19 cellular contexts compared by ENCODE assay signal in genomic region chr1:68202239-68202832, GRCh38. TPM values are rescaled to one million over a fixed set of nuclear protein-coding genes. Genes with fewer than 3 reads are reported as not detected.
DNase-seq lines count a peak whose midpoint lies in the region; ATAC-seq and TF ChIP-seq lines count a peak whose summit lies in the region.
"Had no signal": no experiment of that assay in that cellular context is flagged by ENCODE, and none has a peak within 500 bp of the region (broad histone marks: within the 10 kb centered on the region; RNA-seq: fewer than 3 reads in every experiment).

No MANE protein-coding gene starts in this region.

- no peak overlapping the region for H2AFZ ChIP-seq in osteoblast (ENCODE audit: low read length)

- H4K20me1 ChIP-seq in osteoblast (ENCODE audit: insufficient read depth, low read length), result no peaks in the 10 kb centered on the region

- TF ChIP-seq POLR2A in uterus (IDR thresholded peaks at IDR 0.05), result no peak

- H3K27ac ChIP-seq in osteoblast (ENCODE audit: low read depth, low read length) (peak overlapping the region; percentile 45), uterus (no peak overlapping the region), psoas muscle (no peak overlapping the region)
- H3K27ac ChIP-seq: ovary had no signal

- H3K27me3 ChIP-seq in osteoblast (ENCODE audit: insufficient read depth, low read length) (no peaks in the 10 kb centered on the region), uterus (no peaks in the 10 kb centered on the region), psoas muscle (ENCODE audit: insufficient read depth in 3 of 3, low read length in 2 of 3) (no peaks in the 10 kb centered on the region)
- H3K27me3 ChIP-seq: BE2C, heart right ventricle, ovary, stomach had no signal

- no peak overlapping the region for H3K27ac Mint-ChIP-seq in activated naive CD8-positive, alpha-beta T cell treated with anti-CD3 and anti-CD28 coated beads, Interleukin-2, amount 50 U/mL, for 24 hours
- H3K27ac Mint-ChIP-seq: activated CD4-positive, alpha-beta T cell treated with anti-CD3 and anti-CD28 coated beads, Interleukin-2, amount 10 ng/mL, durations not matched to agents 24 days and 14 days; activated naive CD8-positive, alpha-beta T cell treated with anti-CD3 and anti-CD28 coated beads, Interleukin-2, amount 10 ng/mL, durations not matched to agents 7 days and 5 days had no signal

- H3K9me3 Mint-ChIP-seq in activated naive CD8-positive, alpha-beta T cell treated with anti-CD3 and anti-CD28 coated beads, Interleukin-2, amount 50 U/mL, for 24 hours, result no peaks in the 10 kb centered on the region
- H3K9me3 Mint-ChIP-seq: activated CD4-positive, alpha-beta T cell treated with anti-CD3 and anti-CD28 coated beads, Interleukin-2, amount 10 ng/mL, durations not matched to agents 24 days and 14 days; activated naive CD8-positive, alpha-beta T cell treated with anti-CD3 and anti-CD28 coated beads, Interleukin-2, amount 10 ng/mL, durations not matched to agents 7 days and 5 days; central memory CD8-positive, alpha-beta T cell had no signal

- no peaks in the 10 kb centered on the region for H3K27me3 Mint-ChIP-seq in activated naive CD8-positive, alpha-beta T cell treated with anti-CD3 and anti-CD28 coated beads, Interleukin-2, amount 50 U/mL, for 24 hours
- H3K27me3 Mint-ChIP-seq: activated naive CD8-positive, alpha-beta T cell treated with anti-CD3 and anti-CD28 coated beads, Interleukin-2, amount 10 ng/mL, durations not matched to agents 7 days and 5 days; central memory CD8-positive, alpha-beta T cell had no signal

- DNase-seq in Daoy (ENCODE audit: low read depth) (peak; percentile 28), NCI-H69 (lab: John Stamatoyannopoulos, UW) (peak; percentile 29), fibroblast of gingiva (ENCODE audit: low read depth) (peak; percentile 82), osteoblast (ENCODE audit: insufficient read length, low spot score, missing footprints) (no peak), uterus (no peak), psoas muscle (no peak), activated gamma-delta T cell (lab: John Stamatoyannopoulos, UW) (no peak)
- no peak for DNase-seq in activated naive CD8-positive, alpha-beta T cell treated with anti-CD3 and anti-CD28 coated beads, Interleukin-2, amount 50 U/mL, for 24 hours
- DNase-seq: activated CD4-positive, alpha-beta T cell treated with anti-CD3 and anti-CD28 coated beads, Interleukin-2, amount 10 ng/mL, durations not matched to agents 24 days and 14 days; activated naive CD8-positive, alpha-beta T cell treated with anti-CD3 and anti-CD28 coated beads, Interleukin-2, amount 10 ng/mL, durations not matched to agents 7 days and 5 days; BE2C; mucosa of descending colon; NCI-H1048; ovary; SIG-M5; stomach had no signal

- intact Hi-C loops in uterus (cut with DNase I; ENCODE audit: low total_unique reads) (no loop called here), psoas muscle (cut with DNase I) (no loop called here)

- H3K4me2 ChIP-seq in osteoblast (ENCODE audit: insufficient read depth, low read length), result peak overlapping the region; percentile 61

- H3K79me2 ChIP-seq in osteoblast (ENCODE audit: insufficient read depth, low read length), result peaks cover 64% of the 10 kb centered on the region

- TF ChIP-seq CTCF in osteoblast (IDR thresholded peaks at IDR 0.05; ENCODE audit: extremely low read depth, low read depth, low read length) (no peak), uterus (IDR thresholded peaks at IDR 0.05) (no peak), psoas muscle (IDR thresholded peaks at IDR 0.05) (no peak)

- no peaks in the 10 kb centered on the region for H3K4me1 Mint-ChIP-seq in activated naive CD8-positive, alpha-beta T cell treated with anti-CD3 and anti-CD28 coated beads, Interleukin-2, amount 50 U/mL, for 24 hours
- H3K4me1 Mint-ChIP-seq: activated CD4-positive, alpha-beta T cell treated with anti-CD3 and anti-CD28 coated beads, Interleukin-2, amount 10 ng/mL, durations not matched to agents 24 days and 14 days; activated naive CD8-positive, alpha-beta T cell treated with anti-CD3 and anti-CD28 coated beads, Interleukin-2, amount 10 ng/mL, durations not matched to agents 7 days and 5 days; central memory CD8-positive, alpha-beta T cell had no signal

- peak overlapping the region; percentile 8 for H3K4me3 ChIP-seq in osteoblast (ENCODE audit: insufficient read depth, low read length)
- no peak overlapping the region for H3K4me3 ChIP-seq in uterus
- H3K4me3 ChIP-seq in psoas muscle, result no peak overlapping the region
- H3K4me3 ChIP-seq: K562, mucosa of descending colon, ovary, stomach had no signal

- H3K4me1 ChIP-seq in osteoblast (ENCODE audit: insufficient read depth, low read length), result peaks cover 58% of the 10 kb centered on the region
- H3K4me1 ChIP-seq in uterus, result no peaks in the 10 kb centered on the region
- peaks cover 53% of the 10 kb centered on the region for H3K4me1 ChIP-seq in psoas muscle
- H3K4me1 ChIP-seq: BE2C had no signal

- no peak for ATAC-seq in psoas muscle
- no peak for ATAC-seq in activated naive CD8-positive, alpha-beta T cell treated with anti-CD3 and anti-CD28 coated beads, Interleukin-2, amount 50 U/mL, for 24 hours
- ATAC-seq: K562, mucosa of descending colon had no signal

- whole genome bisulfite sequencing in psoas muscle, 3 donors, result 70 to 74% (median 70%) methylated on average over 5 of the region's 5 CpGs

- H3K36me3 ChIP-seq in osteoblast (ENCODE audit: insufficient read depth, low read length) (no peaks in the 10 kb centered on the region), uterus (no peaks in the 10 kb centered on the region), psoas muscle (ENCODE audit: insufficient read depth in 1 of 2, low read depth in 1 of 2) (no peaks in the 10 kb centered on the region)
- H3K36me3 ChIP-seq: BE2C, heart right ventricle, ovary, stomach had no signal

- H3K36me3 Mint-ChIP-seq in activated naive CD8-positive, alpha-beta T cell treated with anti-CD3 and anti-CD28 coated beads, Interleukin-2, amount 50 U/mL, for 24 hours (ENCODE audit: low read depth), result no peaks in the 10 kb centered on the region
- H3K36me3 Mint-ChIP-seq: activated naive CD8-positive, alpha-beta T cell treated with anti-CD3 and anti-CD28 coated beads, Interleukin-2, amount 10 ng/mL, durations not matched to agents 7 days and 5 days had no signal

- no peak overlapping the region for H3K4me3 Mint-ChIP-seq in activated naive CD8-positive, alpha-beta T cell treated with anti-CD3 and anti-CD28 coated beads, Interleukin-2, amount 50 U/mL, for 24 hours
- H3K4me3 Mint-ChIP-seq: activated CD4-positive, alpha-beta T cell treated with anti-CD3 and anti-CD28 coated beads, Interleukin-2, amount 10 ng/mL, durations not matched to agents 24 days and 14 days; activated naive CD8-positive, alpha-beta T cell treated with anti-CD3 and anti-CD28 coated beads, Interleukin-2, amount 10 ng/mL, durations not matched to agents 7 days and 5 days; central memory CD8-positive, alpha-beta T cell had no signal

- H3K9me3 ChIP-seq in osteoblast (ENCODE audit: low read depth, low read length) (no peaks in the 10 kb centered on the region), uterus (no peaks in the 10 kb centered on the region), psoas muscle (no peaks in the 10 kb centered on the region)
- H3K9me3 ChIP-seq: BE2C, heart right ventricle, mucosa of descending colon, ovary, stomach had no signal

RNA-seq across cellular contexts. Expression of gene WLS, which starts 30.0 kb away (rescaled TPM):
- total RNA-seq in Daoy (2014; rRNA removed; shearing (Covaris generic)), result 47.5 and 51.8 TPM in 2 replicates
- total RNA-seq in osteoblast (54.3 and 65.1 TPM in 2 replicates), uterus (100 to 1,000 TPM in 2 of 4 donors, 10 to 100 TPM in 2; 44.1 to 160 (median 76.8) TPM), psoas muscle (10 to 100 TPM; 15.2 to 32.3 (median 17.5) TPM)
- polyA plus RNA-seq in psoas muscle, result 1 to 10 TPM; 3.1 to 9.0 (median 4.5) TPM
- total RNA-seq: activated CD4-positive, alpha-beta T cell treated with anti-CD3 and anti-CD28 coated beads, Interleukin-2, amount 10 ng/mL, durations not matched to agents 24 days and 14 days; activated naive CD8-positive, alpha-beta T cell treated with anti-CD3 and anti-CD28 coated beads, Interleukin-2, amount 10 ng/mL, durations not matched to agents 7 days and 5 days had no signal
- polyA plus RNA-seq: K562 had no signal

Comparison
In these comparisons a context has a peak if more than half of its experiments do, and no peak if none do; other contexts are left out.
1. DNase-seq: peak in Daoy (single experiment), NCI-H69 (single experiment) and fibroblast of gingiva (single experiment); none in osteoblast (single experiment), uterus (0 of 2), psoas muscle (0 of 2), activated naive CD8-positive, alpha-beta T cell treated with anti-CD3 and anti-CD28 coated beads, Interleukin-2, amount 50 U/mL, for 24 hours (single experiment) and activated gamma-delta T cell (single experiment).